Comparison of ENCODE assay signal across 12 cellular contexts in the genomic region with DNA sequence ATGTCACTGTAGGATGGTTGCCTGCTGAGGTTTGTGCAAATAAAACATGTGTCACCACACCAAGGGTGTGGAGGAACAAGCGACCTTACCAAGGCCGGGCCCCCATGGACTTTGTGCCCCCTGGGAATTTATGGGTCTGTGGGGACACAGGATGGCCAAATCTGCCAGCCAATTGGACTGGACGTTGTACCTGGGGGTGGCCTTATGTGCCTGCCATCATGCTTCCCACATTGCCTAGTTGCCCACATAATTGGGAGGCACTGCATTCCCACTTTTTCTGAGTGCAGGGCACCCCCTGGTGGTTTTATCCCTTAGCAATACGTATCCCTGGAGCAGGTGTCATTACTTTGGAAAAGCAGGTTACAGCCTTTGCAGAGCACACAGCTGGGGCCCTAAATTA.
DNase-seq lines count a peak whose midpoint lies in the region; ATAC-seq and TF ChIP-seq lines count a peak whose summit lies in the region.
"Had no signal": no experiment of that assay in that cellular context is flagged by ENCODE, and none has a peak within 500 bp of the region (broad histone marks: within the 10 kb centered on the region; RNA-seq: fewer than 3 reads in every experiment).

No MANE protein-coding gene starts in this region.

- no peak overlapping the region for H3K4ac ChIP-seq in IMR-90 (ENCODE audit: low read depth, low read length)
- no peak overlapping the region for H3K4ac ChIP-seq in mesendoderm (ENCODE audit: low read depth, low read length)

- H2BK5ac ChIP-seq in IMR-90 (ENCODE audit: low read depth, low read length, poor library complexity, severe bottlenecking) (no peak overlapping the region), mesendoderm (ENCODE audit: low read length) (no peak overlapping the region)

- no peak overlapping the region for H2BK120ac ChIP-seq in IMR-90 (ENCODE audit: low read depth, low read length)
- H2BK120ac ChIP-seq in mesendoderm (ENCODE audit: low read depth, low read length), result no peak overlapping the region

- H3K23ac ChIP-seq in IMR-90 (ENCODE audit: low read depth, low read length) (no peak overlapping the region), mesendoderm (ENCODE audit: low read length) (no peak overlapping the region)

- H3K27me3 ChIP-seq in IMR-90 (ENCODE audit: control insufficient read depth, insufficient read depth, low read length) (no peaks in the 10 kb centered on the region; the same call in 1 of the 2 replicates), mesendoderm (ENCODE audit: insufficient read depth, low read length, poor library complexity) (no peaks in the 10 kb centered on the region), psoas muscle (ENCODE audit: insufficient read depth in 3 of 3, low read length in 2 of 3) (no peaks in the 10 kb centered on the region)
- no peaks in the 10 kb centered on the region for H3K27me3 ChIP-seq in CD4-positive, alpha-beta T cell (ENCODE audit: control insufficient read depth, insufficient read depth, low read length)
- H3K27me3 ChIP-seq: testis had no signal

- no peak overlapping the region for H2BK20ac ChIP-seq in IMR-90 (ENCODE audit: low read depth, low read length)

- 0 out of 2 replicates have a peak, but pooled peaks cover 8% of the 10 kb centered on the region for H3K9me1 ChIP-seq in IMR-90 (ENCODE audit: insufficient read depth, low read length)

- dilution Hi-C loops in IMR-90 (cut with HindIII; ENCODE audit: low sequenced_read_pairs, unreplicated experiment), result no loop called here

- DNase-seq in COLO668 (lab: John Stamatoyannopoulos, UW; ENCODE audit: unreplicated experiment), result peak; percentile 27
- no peak for DNase-seq in IMR-90
- DNase-seq in cardiac fibroblast (ENCODE audit: low read depth in 2 of 2), result no peak
- DNase-seq in mesendoderm, result peak; percentile 69
- no peak for DNase-seq in activated naive CD4-positive, alpha-beta T cell (lab: John Stamatoyannopoulos, UW)
- no peak for DNase-seq in foreskin fibroblast
- no peak for DNase-seq in CD4-positive, alpha-beta T cell
- DNase-seq in psoas muscle, result no peak
- DNase-seq: activated gamma-delta T cell treated with Interleukin-2 at 50 U/mL for 16 hours; NCI-H187 treated with DMSO at 0.1 percent for 48 hours; stimulated activated CD4-positive, alpha-beta T cell treated with anti-CD3 and anti-CD28 coated beads, Interleukin-4, amount 100 ng/mL, for 1 hour; testis had no signal

- no CpG with 5 or more reads among the region's 4 CpGs for WGBS in IMR-90 (ENCODE audit: extremely low coverage in 2 of 2, insufficient read length in 1 of 2), 2 experiments
- WGBS in mesendoderm (ENCODE audit: extremely low coverage, insufficient coverage, low lambda C conversion rate), result no CpG with 5 or more reads among the region's 4 CpGs
- 76 to 83% (median 79%) methylated on average over 4 of the region's 4 CpGs for WGBS in psoas muscle, 3 donors

- H3K4me1 ChIP-seq in IMR-90 (ENCODE audit: control insufficient read depth, insufficient read depth, low read length) (peaks cover 7% of the 10 kb centered on the region; the same call in 1 of the 2 replicates), mesendoderm (ENCODE audit: control insufficient read depth, low read depth, low read length) (peaks cover 4% of the 10 kb centered on the region), psoas muscle (peaks cover 9% of the 10 kb centered on the region)

- H3K4me3 ChIP-seq in IMR-90 (ENCODE audit: insufficient read depth, low read depth, low read length), result no peak overlapping the region
- no peak overlapping the region for H3K4me3 ChIP-seq in cardiac fibroblast (replicated peaks in 1 of 2; ENCODE audit: low read depth in 2 of 2, low read length in 2 of 2)
- H3K4me3 ChIP-seq in mesendoderm (ENCODE audit: low read length), result no peak overlapping the region
- no peak overlapping the region for H3K4me3 ChIP-seq in foreskin fibroblast (ENCODE audit: low read depth in 1 of 2, low read length in 2 of 2)
- H3K4me3 ChIP-seq in psoas muscle, result no peak overlapping the region
- H3K4me3 ChIP-seq: testis had no signal

- in situ Hi-C loops in IMR-90 (cut with MboI; ENCODE audit: low sequenced_read_pairs), result loop anchor here (10.0 kb wide), 1 partner anchor 92 kb away; a partner anchor contains a TSS

- no peak overlapping the region for H3K9ac ChIP-seq in IMR-90 (ENCODE audit: low read depth, low read length)
- no peak overlapping the region for H3K9ac ChIP-seq in mesendoderm (ENCODE audit: low read length)

- no TSS peak for BruUV-seq in IMR-90 (replicated peaks; lab: Mats Ljungman, UMichigan)

- H3K4me2 ChIP-seq in IMR-90 (ENCODE audit: low read depth, low read length) (no peak overlapping the region), mesendoderm (ENCODE audit: low read length) (no peak overlapping the region)

- H3K79me1 ChIP-seq in IMR-90 (ENCODE audit: low read depth in 1 of 2, low read length in 2 of 2) (no peaks in the 10 kb centered on the region), mesendoderm (ENCODE audit: low read length) (no peaks in the 10 kb centered on the region)

- no peaks in the 10 kb centered on the region for H3K4me1 Mint-ChIP-seq in CD4-positive, alpha-beta T cell (ENCODE audit: low read depth)

- CTCF ChIA-PET in IMR-90 (lab: Yijun Ruan, JAX), result no interaction called here
- CTCF ChIA-PET in CD4-positive, alpha-beta T cell (lab: Charles Lee), result no interaction called here

- H2AFZ ChIP-seq in IMR-90 (replicated peaks; ENCODE audit: low read length, poor library complexity), result no peak overlapping the region

- no peak overlapping the region for H2AK9ac ChIP-seq in IMR-90 (replicated peaks; ENCODE audit: low read depth, low read length, poor library complexity)

- H4K5ac ChIP-seq in IMR-90 (ENCODE audit: low read depth, low read length) (no peak overlapping the region), mesendoderm (ENCODE audit: low read length) (no peak overlapping the region)

- TF ChIP-seq POLR2A in IMR-90 (IDR thresholded peaks at IDR 0.05; ENCODE audit: low read depth, low read length), result no peak

- H4K20me1 ChIP-seq in IMR-90 (ENCODE audit: insufficient read depth, low read length), result 0 out of 2 replicates have a peak, but pooled peaks cover 4% of the 10 kb centered on the region

- no peak overlapping the region for H4K8ac ChIP-seq in IMR-90 (ENCODE audit: low read depth in 2 of 2, low read length in 2 of 2)
- no peak overlapping the region for H4K8ac ChIP-seq in mesendoderm (ENCODE audit: low read depth, low read length)

- no peaks in the 10 kb centered on the region for H3K9me3 Mint-ChIP-seq in CD4-positive, alpha-beta T cell

- no peak overlapping the region for H4K91ac ChIP-seq in IMR-90 (ENCODE audit: insufficient read depth, low read depth, low read length)

- H3K56ac ChIP-seq in IMR-90 (ENCODE audit: extremely low read depth, insufficient read depth, low read length) (no peak overlapping the region), mesendoderm (ENCODE audit: low read length) (no peak overlapping the region)

- H3K27ac ChIP-seq in IMR-90 (ENCODE audit: insufficient read depth, low read length) (no peak overlapping the region), mesendoderm (ENCODE audit: low read depth, low read length) (no peak overlapping the region), psoas muscle (no peak overlapping the region)
- H3K27ac ChIP-seq in CD4-positive, alpha-beta T cell (ENCODE audit: low read depth, low read length), result no peak overlapping the region
- H3K27ac ChIP-seq: testis had no signal

- H3K18ac ChIP-seq in IMR-90 (ENCODE audit: low read depth, low read length) (no peak overlapping the region), mesendoderm (ENCODE audit: low read length) (no peak overlapping the region)

- H3K79me2 ChIP-seq in mesendoderm (ENCODE audit: control insufficient read depth, insufficient read depth, low read length), result no peaks in the 10 kb centered on the region

- no peak for ATAC-seq in IMR-90 (ENCODE audit: low read depth)
- no peak for ATAC-seq in CD4-positive, alpha-beta T cell (ENCODE audit: poor library complexity)
- ATAC-seq in psoas muscle, result no peak

- intact Hi-C loops in IMR-90 (cut with micrococcal nuclease) (no loop called here), psoas muscle (cut with DNase I) (loop anchor here (10.0 kb wide), 2 partner anchors 92 to 232 kb away; a partner anchor contains a TSS)
- intact Hi-C loops in CD4-positive, alpha-beta T cell (cut with DNase I, micrococcal nuclease), result loop anchor here (5.0 kb wide), 2 partner anchors 64 to 109 kb away; no protein-coding TSS in a partner anchor

- no peaks in the 10 kb centered on the region for H3K36me3 ChIP-seq in IMR-90 (ENCODE audit: control insufficient read depth, insufficient read depth, low read length)
- no peaks in the 10 kb centered on the region for H3K36me3 ChIP-seq in mesendoderm (ENCODE audit: control insufficient read depth, insufficient read depth, low read length)
- H3K36me3 ChIP-seq in psoas muscle (ENCODE audit: insufficient read depth in 1 of 2, low read depth in 1 of 2), result no peaks in the 10 kb centered on the region

- H3K36me3 Mint-ChIP-seq in CD4-positive, alpha-beta T cell (ENCODE audit: low read depth), result no peaks in the 10 kb centered on the region

- no peak overlapping the region for H3K27ac Mint-ChIP-seq in CD4-positive, alpha-beta T cell

- H3K27me3 Mint-ChIP-seq in CD4-positive, alpha-beta T cell, result peaks cover 6% of the 10 kb centered on the region

- TF ChIP-seq CTCF in IMR-90 (conservative IDR thresholded peaks at IDR 0.05; ENCODE audit: low read depth, low read length) (peak; percentile 23; the same call in 1 of the 2 replicates), cardiac fibroblast (IDR thresholded peaks at IDR 0.05; ENCODE audit: low read depth, low read length) (peak; percentile 35), foreskin fibroblast (IDR thresholded peaks at IDR 0.05; ENCODE audit: low read depth, low read length) (no peak), psoas muscle (IDR thresholded peaks at IDR 0.05) (no peak)
- no peak for TF ChIP-seq CTCF in CD4-positive, alpha-beta T cell (IDR thresholded peaks at IDR 0.05)

- H2BK15ac ChIP-seq in IMR-90 (ENCODE audit: low read depth, low read length) (no peak overlapping the region), mesendoderm (replicated peaks; ENCODE audit: low read depth) (no peak overlapping the region)

- H3K14ac ChIP-seq in IMR-90 (replicated peaks; ENCODE audit: low read depth, low read length), result no peak overlapping the region

- POLR2A ChIA-PET in IMR-90 (lab: Charles Lee; ENCODE audit: unreplicated experiment), result no interaction called here
- POLR2A ChIA-PET in CD4-positive, alpha-beta T cell (lab: Charles Lee), result no interaction called here

- H3K9me3 ChIP-seq in IMR-90 (ENCODE audit: control insufficient read depth, insufficient read depth, low read length) (no peaks in the 10 kb centered on the region), psoas muscle (no peaks in the 10 kb centered on the region)
- no peaks in the 10 kb centered on the region for H3K9me3 ChIP-seq in CD4-positive, alpha-beta T cell (ENCODE audit: control insufficient read depth, low read length)
- H3K9me3 ChIP-seq: testis had no signal

- H3K4me3 Mint-ChIP-seq in CD4-positive, alpha-beta T cell, result no peak overlapping the region

- peak; percentile 15; the same call in 1 of the 2 replicates for TF ChIP-seq RAD21 in IMR-90 (IDR thresholded peaks at IDR 0.05; ENCODE audit: low read length)

- H2AK5ac ChIP-seq in IMR-90 (ENCODE audit: low read depth, low read length), result no peak overlapping the region
- H2AK5ac ChIP-seq in mesendoderm (ENCODE audit: low read length), result no peak overlapping the region

TF ChIP-seq in IMR-90, 13 proteins besides CTCF, POLR2A, EP300 and RAD21 (continues in another document):
- TF ChIP-seq RCOR1 (IDR thresholded peaks at IDR 0.05; ENCODE audit: insufficient replicate concordance, low read length) (no peak), SMC3 (IDR thresholded peaks at IDR 0.05; ENCODE audit: low read depth, low read length) (no peak)

Comparison
In these comparisons a context has a peak if more than half of its experiments do, and no peak if none do; other contexts are left out.
1. DNase-seq: peak in COLO668 (single experiment) and mesendoderm (single experiment); none in IMR-90 (single experiment), cardiac fibroblast (0 of 2), activated naive CD4-positive, alpha-beta T cell (0 of 4), foreskin fibroblast (0 of 2), CD4-positive, alpha-beta T cell (0 of 10) and psoas muscle (0 of 2).
2. CTCF ChIP-seq: peak in IMR-90 (single experiment) and cardiac fibroblast (single experiment); none in foreskin fibroblast (single experiment), CD4-positive, alpha-beta T cell (single experiment) and psoas muscle (single experiment).